Comparison of ENCODE assay signal across 24 cellular contexts in the genomic region with DNA sequence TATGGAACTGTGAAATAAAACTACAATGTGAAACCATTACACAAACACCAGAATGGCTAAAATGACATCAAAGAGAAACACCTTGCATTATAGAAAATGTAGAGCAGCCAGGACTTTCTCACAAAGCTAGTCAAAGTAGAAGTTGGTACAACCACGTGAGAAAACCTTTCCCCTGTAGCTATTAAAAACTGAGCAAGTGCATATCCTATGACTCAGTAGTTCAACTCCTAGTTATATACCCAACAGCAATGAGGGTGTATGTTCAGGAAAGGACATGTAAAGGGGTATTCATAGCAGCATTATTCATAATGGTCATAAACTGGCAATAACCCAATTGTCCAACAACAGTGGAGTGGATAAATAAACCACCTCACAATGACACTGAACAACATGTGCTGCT.
DNase-seq lines count a peak whose midpoint lies in the region; ATAC-seq, FAIRE-seq and TF ChIP-seq lines count a peak whose summit lies in the region.
"Had no signal": no experiment of that assay in that cellular context is flagged by ENCODE, and none has a peak within 500 bp of the region (broad histone marks: within the 10 kb centered on the region; RNA-seq: fewer than 3 reads in every experiment).

No MANE protein-coding gene starts in this region.

- H3K4me3 ChIP-seq in GM23248 = no peak overlapping the region
- no peak overlapping the region for H3K4me3 ChIP-seq in esophagus muscularis mucosa
- H3K4me3 ChIP-seq: GM12878, GM23338 had no signal

- 0 to 31% methylated on average over 1 of the region's 1 CpG for WGBS in GM23248 (ENCODE audit: low coverage in 1 of 2, low lambda C conversion rate in 2 of 2, missing lambda C conversion rate in 2 of 2), 2 experiments
- WGBS in esophagus muscularis mucosa = 72% methylated on average over 1 of the region's 1 CpG

- no peaks in the 10 kb centered on the region for H3K27me3 Mint-ChIP-seq in activated T-cell treated with anti-CD3 and anti-CD28 coated beads, Interleukin-2, amount 50 U/mL, for 4 hours (ENCODE audit: low read depth)
- H3K27me3 Mint-ChIP-seq in activated T-helper 17 cell treated with anti-CD3 and anti-CD28 coated beads, Interleukin-2, amount 50 U/mL, for 72 hours = no peaks in the 10 kb centered on the region
- H3K27me3 Mint-ChIP-seq: CD4-positive, CD25-positive, alpha-beta regulatory T cell had no signal

- H3K9me3 ChIP-seq in GM23248 (ENCODE audit: low read depth) (no peaks in the 10 kb centered on the region), esophagus muscularis mucosa (no peaks in the 10 kb centered on the region)
- H3K9me3 ChIP-seq: BE2C had no signal

- no peaks in the 10 kb centered on the region for H3K4me1 Mint-ChIP-seq in activated T-cell treated with anti-CD3 and anti-CD28 coated beads, Interleukin-2, amount 50 U/mL, for 4 hours (ENCODE audit: low read depth)
- no peaks in the 10 kb centered on the region for H3K4me1 Mint-ChIP-seq in activated T-helper 17 cell treated with anti-CD3 and anti-CD28 coated beads, Interleukin-2, amount 50 U/mL, for 72 hours
- H3K4me1 Mint-ChIP-seq: CD4-positive, CD25-positive, alpha-beta regulatory T cell; CD8-positive, alpha-beta memory T cell; GM23338 had no signal

- peak; percentile 61 for FAIRE-seq in GM12892 (lab: Jason Lieb, UNC)
- FAIRE-seq: A204.1, GM12878, GM19239, H54 had no signal

- H3K27me3 ChIP-seq in GM23248 (replicated peaks; ENCODE audit: insufficient read depth) (no peaks in the 10 kb centered on the region), esophagus muscularis mucosa (no peaks in the 10 kb centered on the region)
- H3K27me3 ChIP-seq: BE2C had no signal

- no peaks in the 10 kb centered on the region for H3K9me2 ChIP-seq in GM23248 (ENCODE audit: insufficient read depth)

- no peak overlapping the region for H2AFZ ChIP-seq in GM23248
- H2AFZ ChIP-seq: GM23338 had no signal

- no peak overlapping the region for H3K4me2 ChIP-seq in GM23248 (ENCODE audit: unreplicated experiment)
- H3K4me2 ChIP-seq: GM23338 had no signal

- H3K4me1 ChIP-seq in GM23248 (ENCODE audit: insufficient read depth) (no peaks in the 10 kb centered on the region), esophagus muscularis mucosa (no peaks in the 10 kb centered on the region)
- H3K4me1 ChIP-seq: BE2C had no signal

- no peak for TF ChIP-seq EP300 in esophagus muscularis mucosa (IDR thresholded peaks at IDR 0.05)

- H3K36me3 Mint-ChIP-seq in activated T-cell treated with anti-CD3 and anti-CD28 coated beads, Interleukin-2, amount 50 U/mL, for 4 hours (ENCODE audit: insufficient read depth) = no peaks in the 10 kb centered on the region
- H3K36me3 Mint-ChIP-seq in activated T-helper 17 cell treated with anti-CD3 and anti-CD28 coated beads, Interleukin-2, amount 50 U/mL, for 72 hours (ENCODE audit: low read depth) = no peaks in the 10 kb centered on the region
- H3K36me3 Mint-ChIP-seq: CD4-positive, CD25-positive, alpha-beta regulatory T cell; CD8-positive, alpha-beta memory T cell had no signal

- TF ChIP-seq POLR2A in GM12892 (IDR thresholded peaks at IDR 0.05; ENCODE audit: low read depth, low read length) = no peak
- TF ChIP-seq POLR2A in esophagus muscularis mucosa (IDR thresholded peaks at IDR 0.05; ENCODE audit: low read depth) = no peak

- in situ Hi-C loops in GM23248 (cut with MboI) = no loop called here

- no peak overlapping the region for H3K9ac ChIP-seq in GM23248

- no peaks in the 10 kb centered on the region for H3F3A ChIP-seq in GM23248 (ENCODE audit: insufficient read depth)

- no peak overlapping the region for H3K27ac ChIP-seq in GM23248
- H3K27ac ChIP-seq in esophagus muscularis mucosa (replicated peaks in 1 of 4) = no peak overlapping the region
- H3K27ac ChIP-seq: HL-60 had no signal

- TF ChIP-seq CTCF in esophagus muscularis mucosa (IDR thresholded peaks at IDR 0.05) = no peak

- DNase-seq in activated T-cell treated with anti-CD3 and anti-CD28 coated beads, Interleukin-2, amount 50 U/mL, for 4 hours = no peak
- DNase-seq in activated T-cell treated with anti-CD3 and anti-CD28 coated beads, Interleukin-2, amount 50 U/mL, for 48 hours = no peak
- DNase-seq in GM12892 (ENCODE audit: insufficient read length) = no peak
- DNase-seq in stimulated activated naive CD8-positive, alpha-beta T cell treated with anti-CD3 and anti-CD28 coated beads, Interleukin-15, Interleukin-2, amounts not matched to agents 100 U/mL and 50 U/mL, for 24 hours = no peak
- DNase-seq in GM23248 = no peak
- DNase-seq in esophagus muscularis mucosa (ENCODE audit: extremely low spot score) = no peak
- DNase-seq: ACHN; BE2C; C1 segment of cervical spinal cord; CD4-positive, CD25-positive, alpha-beta regulatory T cell; CD8-positive, alpha-beta memory T cell; COR-L47; DMS 273 treated with DMSO at 0.1 percent for 48 hours; DMS53; DND-41; EL; HCEC 1CT had no signal

- H3K27ac Mint-ChIP-seq in activated T-helper 17 cell treated with anti-CD3 and anti-CD28 coated beads, Interleukin-2, amount 50 U/mL, for 72 hours = no peak overlapping the region
- H3K27ac Mint-ChIP-seq: CD4-positive, CD25-positive, alpha-beta regulatory T cell; CD8-positive, alpha-beta memory T cell; GM23338 had no signal

- H3K36me3 ChIP-seq in GM23248 (ENCODE audit: low read depth) (no peaks in the 10 kb centered on the region), esophagus muscularis mucosa (no peaks in the 10 kb centered on the region)
- H3K36me3 ChIP-seq: BE2C had no signal

- intact Hi-C loops in esophagus muscularis mucosa (cut with DNase I) = no loop called here

- peak; percentile 58 to 80 for ATAC-seq in activated T-cell treated with anti-CD3 and anti-CD28 coated beads, Interleukin-2, amount 50 U/mL, for 4 hours
- peak; percentile 34 for ATAC-seq in activated T-helper 17 cell treated with anti-CD3 and anti-CD28 coated beads, Interleukin-2, amount 50 U/mL, for 72 hours (replicated peaks)
- peak; percentile 81 for ATAC-seq in stimulated activated naive CD8-positive, alpha-beta T cell treated with anti-CD3 and anti-CD28 coated beads, Interleukin-15, Interleukin-2, amounts not matched to agents 100 U/mL and 50 U/mL, for 24 hours
- ATAC-seq: GM12878, GM23338 had no signal

- no peaks in the 10 kb centered on the region for H3K79me2 ChIP-seq in GM23248 (ENCODE audit: insufficient read depth)

- no peak overlapping the region for H3K4me3 Mint-ChIP-seq in activated T-cell treated with anti-CD3 and anti-CD28 coated beads, Interleukin-2, amount 50 U/mL, for 4 hours
- H3K4me3 Mint-ChIP-seq in activated T-helper 17 cell treated with anti-CD3 and anti-CD28 coated beads, Interleukin-2, amount 50 U/mL, for 72 hours = no peak overlapping the region
- H3K4me3 Mint-ChIP-seq: CD4-positive, CD25-positive, alpha-beta regulatory T cell; CD8-positive, alpha-beta memory T cell; GM23338 had no signal

- H3K9me3 Mint-ChIP-seq in activated T-cell treated with anti-CD3 and anti-CD28 coated beads, Interleukin-2, amount 50 U/mL, for 4 hours = no peaks in the 10 kb centered on the region
- H3K9me3 Mint-ChIP-seq in activated T-helper 17 cell treated with anti-CD3 and anti-CD28 coated beads, Interleukin-2, amount 50 U/mL, for 72 hours = no peaks in the 10 kb centered on the region
- H3K9me3 Mint-ChIP-seq: CD8-positive, alpha-beta memory T cell; GM23338 had no signal

- H4K20me1 ChIP-seq in GM23248 (ENCODE audit: insufficient read depth) = no peaks in the 10 kb centered on the region
